In the genomic region with DNA sequence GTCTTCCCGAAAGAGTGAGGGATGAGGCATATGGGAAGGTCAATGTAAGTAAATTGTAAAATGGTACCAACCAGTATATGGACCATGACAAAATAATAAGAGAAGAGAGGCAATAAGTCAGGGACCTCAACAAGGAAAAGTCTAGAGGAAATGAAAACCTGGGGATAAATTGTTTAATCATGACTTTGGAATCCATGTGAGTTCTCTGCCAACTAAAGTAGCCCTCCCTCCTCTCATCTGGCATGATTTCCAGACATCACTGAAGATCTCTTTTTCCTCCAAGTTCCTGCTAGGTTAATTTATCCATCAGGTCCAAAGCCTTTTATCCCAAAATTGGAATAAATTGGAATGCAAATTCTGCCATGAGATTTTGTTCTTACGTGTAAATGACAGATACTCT, we compare ENCODE assay signal across 1 cellular context.
TF ChIP-seq lines count a peak whose summit lies in the region.

No MANE protein-coding gene starts in this region.

TF ChIP-seq in IMR-90, 13 proteins besides CTCF, POLR2A, EP300 and RAD21 (continued from another document):
- TF ChIP-seq, protein P1, sequence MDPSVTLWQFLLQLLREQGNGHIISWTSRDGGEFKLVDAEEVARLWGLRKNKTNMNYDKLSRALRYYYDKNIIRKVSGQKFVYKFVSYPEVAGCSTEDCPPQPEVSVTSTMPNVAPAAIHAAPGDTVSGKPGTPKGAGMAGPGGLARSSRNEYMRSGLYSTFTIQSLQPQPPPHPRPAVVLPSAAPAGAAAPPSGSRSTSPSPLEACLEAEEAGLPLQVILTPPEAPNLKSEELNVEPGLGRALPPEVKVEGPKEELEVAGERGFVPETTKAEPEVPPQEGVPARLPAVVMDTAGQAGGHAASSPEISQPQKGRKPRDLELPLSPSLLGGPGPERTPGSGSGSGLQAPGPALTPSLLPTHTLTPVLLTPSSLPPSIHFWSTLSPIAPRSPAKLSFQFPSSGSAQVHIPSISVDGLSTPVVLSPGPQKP (IDR thresholded peaks at IDR 0.05; ENCODE audit: borderline replicate concordance, low read depth, low read length) = no peak
- TF ChIP-seq CEBPB (IDR thresholded peaks at IDR 0.05; ENCODE audit: low read depth, low read length) = no peak
- no peak for TF ChIP-seq MXI1 (IDR thresholded peaks at IDR 0.05; ENCODE audit: borderline replicate concordance, low read depth, low read length)
- TF ChIP-seq SMC3 (IDR thresholded peaks at IDR 0.05; ENCODE audit: low read depth, low read length) = no peak
- no peak for TF ChIP-seq FOS (IDR thresholded peaks at IDR 0.05; ENCODE audit: low read depth, low read length)
- no peak for TF ChIP-seq CHD1 (IDR thresholded peaks at IDR 0.05; ENCODE audit: low read depth, low read length)
- no peak for TF ChIP-seq NFE2L2 (IDR thresholded peaks at IDR 0.05; ENCODE audit: low read depth, low read length)
- TF ChIP-seq MAFK (IDR thresholded peaks at IDR 0.05; ENCODE audit: low read depth, low read length) = no peak
- TF ChIP-seq, protein P2, sequence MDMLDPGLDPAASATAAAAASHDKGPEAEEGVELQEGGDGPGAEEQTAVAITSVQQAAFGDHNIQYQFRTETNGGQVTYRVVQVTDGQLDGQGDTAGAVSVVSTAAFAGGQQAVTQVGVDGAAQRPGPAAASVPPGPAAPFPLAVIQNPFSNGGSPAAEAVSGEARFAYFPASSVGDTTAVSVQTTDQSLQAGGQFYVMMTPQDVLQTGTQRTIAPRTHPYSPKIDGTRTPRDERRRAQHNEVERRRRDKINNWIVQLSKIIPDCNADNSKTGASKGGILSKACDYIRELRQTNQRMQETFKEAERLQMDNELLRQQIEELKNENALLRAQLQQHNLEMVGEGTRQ (IDR thresholded peaks at IDR 0.05; ENCODE audit: low read depth, low read length) = no peak
- TF ChIP-seq MAZ (IDR thresholded peaks at IDR 0.05; ENCODE audit: borderline replicate concordance, low read depth, low read length) = no peak
- no peak for TF ChIP-seq RFX5 (IDR thresholded peaks at IDR 0.05; ENCODE audit: low read depth, low read length)
